Comparison of ENCODE assay signal across 8 cellular contexts in the genomic region with DNA sequence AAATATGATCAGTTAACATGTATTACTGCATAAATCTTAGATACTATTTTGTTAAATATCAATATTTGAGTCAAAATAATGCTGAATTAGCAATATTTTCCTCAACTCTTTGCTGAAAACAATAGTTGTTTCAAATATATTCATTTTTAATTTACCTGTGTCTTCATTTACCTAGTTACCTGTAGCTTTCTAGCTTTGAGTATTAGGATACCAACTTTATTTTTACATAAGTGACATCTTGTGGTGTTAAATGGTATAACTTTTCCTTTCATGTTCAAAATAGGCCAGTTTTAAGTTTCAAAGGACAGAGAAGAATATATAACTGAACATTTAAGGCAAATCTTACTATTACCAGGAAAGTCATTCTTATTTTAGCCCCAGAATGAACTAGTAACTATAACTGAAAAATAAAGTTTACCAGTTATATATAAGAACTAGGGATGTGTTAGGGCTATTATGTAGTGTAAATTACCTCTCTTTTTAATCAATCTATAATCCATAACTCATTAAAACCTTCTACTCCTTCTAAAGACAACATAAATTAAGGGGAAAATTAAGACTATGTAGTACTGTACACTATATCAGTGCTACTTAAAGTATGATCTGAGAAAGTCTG. TPM values are rescaled to one million over a fixed set of nuclear protein-coding genes. Genes with fewer than 3 reads are reported as not detected.
DNase-seq lines count a peak whose midpoint lies in the region; ATAC-seq and TF ChIP-seq lines count a peak whose summit lies in the region.

No MANE protein-coding gene starts in this region.

- no peaks in the 10 kb centered on the region for H3F3A ChIP-seq in OCI-LY1 (ENCODE audit: insufficient read depth, low read length)

- H3K4me1 ChIP-seq in OCI-LY1 (ENCODE audit: insufficient read depth, low read length, severe bottlenecking) (peaks cover 6% of the 10 kb centered on the region), fibroblast of lung (ENCODE audit: control insufficient read depth, extremely low read depth, insufficient read depth, low read length) (no peaks in the 10 kb centered on the region), testis (peaks cover 6% of the 10 kb centered on the region)

- ATAC-seq in activated naive CD4-positive, alpha-beta T cell treated with anti-CD3 and anti-CD28 coated beads, Interleukin-2, amount 50 U/mL, for 72 hours = no peak

- H3K27ac Mint-ChIP-seq in activated naive CD4-positive, alpha-beta T cell treated with anti-CD3 and anti-CD28 coated beads, Interleukin-2, amount 50 U/mL, for 72 hours = no peak overlapping the region

- no peak for TF ChIP-seq POLR2A in testis (IDR thresholded peaks at IDR 0.05)

- DNase-seq in SHP77 treated with DMSO at 0.1 percent for 48 hours (lab: John Stamatoyannopoulos, UW) = peak; percentile 2
- no peak for DNase-seq in SHP77 (lab: John Stamatoyannopoulos, UW)
- DNase-seq in fibroblast of lung (ENCODE audit: low read depth in 2 of 2) = peak; percentile 15 to 40
- no peak for DNase-seq in testis
- DNase-seq in NCI-H2196 (lab: John Stamatoyannopoulos, UW; ENCODE audit: unreplicated experiment) = no peak
- no peak for DNase-seq in activated naive CD4-positive, alpha-beta T cell treated with anti-CD3 and anti-CD28 coated beads, Interleukin-2, amount 50 U/mL, for 72 hours (ENCODE audit: low spot score in 2 of 2)
- DNase-seq in 8988T = no peak

- no peaks in the 10 kb centered on the region for H3K9me2 ChIP-seq in OCI-LY1 (ENCODE audit: low read depth, low read length)

- H4K20me1 ChIP-seq in OCI-LY1 (ENCODE audit: insufficient read depth, low read length) (no peaks in the 10 kb centered on the region), fibroblast of lung (ENCODE audit: control insufficient read depth, extremely low read depth, insufficient read depth, low read length) (no peaks in the 10 kb centered on the region)

- H3K27me3 ChIP-seq in OCI-LY1 (ENCODE audit: insufficient read depth, low read length) = no peaks in the 10 kb centered on the region
- no peaks in the 10 kb centered on the region for H3K27me3 ChIP-seq in fibroblast of lung (ENCODE audit: control insufficient read depth, insufficient read depth, low read length)
- H3K27me3 ChIP-seq in testis = no peaks in the 10 kb centered on the region

- TF ChIP-seq CTCF in OCI-LY1 (IDR thresholded peaks at IDR 0.05; ENCODE audit: low read length) = peak; percentile 50; the same call in 1 of the 2 replicates
- peak in 1 of 2 donors; percentile 33 for TF ChIP-seq CTCF in fibroblast of lung (conservative IDR thresholded peaks at IDR 0.05 in 1 of 2, IDR thresholded peaks at IDR 0.05 in 1 of 2; ENCODE audit: low read depth in 1 of 2, low read length in 2 of 2)
- peak; percentile 21 to 61 (median 30) for TF ChIP-seq CTCF in testis (IDR thresholded peaks at IDR 0.05)

- H2AFZ ChIP-seq in OCI-LY1 (ENCODE audit: low read length) (no peak overlapping the region), fibroblast of lung (ENCODE audit: low read length) (no peak overlapping the region)

- no peaks in the 10 kb centered on the region for H3K9me3 Mint-ChIP-seq in activated naive CD4-positive, alpha-beta T cell treated with anti-CD3 and anti-CD28 coated beads, Interleukin-2, amount 50 U/mL, for 72 hours

- H3K27ac ChIP-seq in OCI-LY1 (ENCODE audit: low read depth, low read length, poor library complexity, severe bottlenecking) (no peak overlapping the region), fibroblast of lung (ENCODE audit: insufficient read depth, low read length) (no peak overlapping the region), testis (no peak overlapping the region)

- intact Hi-C loops in testis (cut with DNase I; ENCODE audit: low total_unique reads) = no loop called here

- H3K79me2 ChIP-seq in OCI-LY1 (ENCODE audit: insufficient read depth, low read length) = peaks cover 14% of the 10 kb centered on the region
- peaks cover 10% of the 10 kb centered on the region for H3K79me2 ChIP-seq in fibroblast of lung (ENCODE audit: control insufficient read depth, insufficient read depth, low read length)

- no peaks in the 10 kb centered on the region for H3K36me3 Mint-ChIP-seq in activated naive CD4-positive, alpha-beta T cell treated with anti-CD3 and anti-CD28 coated beads, Interleukin-2, amount 50 U/mL, for 72 hours

- H3K4me2 ChIP-seq in OCI-LY1 (ENCODE audit: low read length) (no peak overlapping the region), fibroblast of lung (ENCODE audit: extremely low read depth, insufficient read depth, low read length) (no peak overlapping the region)

- H3K36me3 ChIP-seq in OCI-LY1 (ENCODE audit: insufficient read depth, low read length) (peaks cover 22% of the 10 kb centered on the region; the same call in 1 of the 2 replicates), fibroblast of lung (ENCODE audit: control insufficient read depth, insufficient read depth, low read length) (no peaks in the 10 kb centered on the region), testis (ENCODE audit: low read depth, missing control alignments) (no peaks in the 10 kb centered on the region)

- H3K4me3 ChIP-seq in OCI-LY1 (ENCODE audit: low read depth, low read length, poor library complexity, severe bottlenecking) (no peak overlapping the region), fibroblast of lung (replicated peaks in 1 of 4; ENCODE audit: control extremely low read depth in 1 of 4, insufficient read depth in 1 of 4, low read depth in 3 of 4, low read length in 4 of 4) (no peak overlapping the region), testis (no peak overlapping the region)

- H3K9me3 ChIP-seq in OCI-LY1 (ENCODE audit: low read length) (no peaks in the 10 kb centered on the region), fibroblast of lung (ENCODE audit: control insufficient read depth, insufficient read depth, low read depth, low read length) (no peaks in the 10 kb centered on the region), testis (no peaks in the 10 kb centered on the region)

- H3K9ac ChIP-seq in OCI-LY1 (ENCODE audit: low read length) = no peak overlapping the region
- no peak overlapping the region for H3K9ac ChIP-seq in fibroblast of lung (ENCODE audit: insufficient read depth, low read length)

RNA-seq across cellular contexts. Expression of gene AP3B1, which starts 25.3 kb away (rescaled TPM):
- 50.5 and 56.2 TPM in 2 replicates for total RNA-seq in fibroblast of lung
- polyA plus RNA-seq in fibroblast of lung = 58.7 and 66.9 TPM in 2 replicates
- 44.8 and 48.6 TPM in 2 replicates for polyA plus RNA-seq in fibroblast of lung (2012)
- polyA minus RNA-seq in fibroblast of lung (ENCODE audit: low replicate concordance) = 25.2 and 29.5 TPM in 2 replicates
- 10 to 100 TPM; 74.0 to 77.3 TPM for total RNA-seq in testis
- 32.0 TPM for polyA plus RNA-seq in testis (ENCODE audit: insufficient read depth, low read depth, low replicate concordance)
- total RNA-seq in activated naive CD4-positive, alpha-beta T cell treated with anti-CD3 and anti-CD28 coated beads, Interleukin-2, amount 50 U/mL, for 72 hours = 10 to 100 TPM; 46.1 to 46.5 TPM

Comparison
In these comparisons a context has a peak if more than half of its experiments do, and no peak if none do; other contexts are left out.
1. DNase-seq: peak in SHP77 treated with DMSO at 0.1 percent for 48 hours (single experiment) and fibroblast of lung (2 of 2); none in SHP77 (0 of 2), testis (single experiment), NCI-H2196 (single experiment), activated naive CD4-positive, alpha-beta T cell treated with anti-CD3 and anti-CD28 coated beads, Interleukin-2, amount 50 U/mL, for 72 hours (0 of 2) and 8988T (single experiment).